In genomic region chr1:47388548-47389238, GRCh38 we compare ENCODE assay signal across 1 cellular context.
TF ChIP-seq lines count a peak whose summit lies in the region.

No MANE protein-coding gene starts in this region.

TF ChIP-seq in GM12878, 131 proteins besides CTCF, POLR2A, EP300 and RAD21 (continued from another document):
- TF ChIP-seq IRF3 (IDR thresholded peaks at IDR 0.05) (no peak), YY1 (IDR thresholded peaks at IDR 0.05; ENCODE audit: low read depth, low read length) (peak; percentile 76), IKZF1 (conservative IDR thresholded peaks at IDR 0.05) (no peak), PBX3 (IDR thresholded peaks at IDR 0.05; ENCODE audit: insufficient replicate concordance, low read depth, low read length) (peak; percentile 8), MYB (IDR thresholded peaks at IDR 0.05; ENCODE audit: borderline replicate concordance, low read depth, low read length) (no peak), GABPA (IDR thresholded peaks at IDR 0.05; ENCODE audit: low read depth) (no peak), TCF3 (IDR thresholded peaks at IDR 0.05; ENCODE audit: borderline replicate concordance, insufficient read depth, low read depth, low read length) (0 out of 2 replicates have a peak, but pooled peaks have one; percentile 18), TARDBP (IDR thresholded peaks at IDR 0.05; ENCODE audit: borderline replicate concordance) (no peak), NR2C2 (IDR thresholded peaks at IDR 0.05; ENCODE audit: borderline replicate concordance, control insufficient read depth, insufficient read length, low read depth) (no peak), TCF7 (IDR thresholded peaks at IDR 0.05; ENCODE audit: borderline replicate concordance) (no peak), FOXM1 (IDR thresholded peaks at IDR 0.05; ENCODE audit: low read depth, low read length) (no peak), POU2F2 (IDR thresholded peaks at IDR 0.05; ENCODE audit: borderline replicate concordance, low read depth, low read length) (no peak), ZNF207 (IDR thresholded peaks at IDR 0.05; ENCODE audit: borderline replicate concordance) (no peak), POLR2AphosphoS5 (IDR thresholded peaks at IDR 0.05; ENCODE audit: low read length) (no peak), ETV6 (conservative IDR thresholded peaks at IDR 0.05 in 1 of 2, IDR thresholded peaks at IDR 0.05 in 1 of 2; ENCODE audit: borderline replicate concordance in 1 of 2, low read depth in 1 of 2) (no peak), ATF7 (IDR thresholded peaks at IDR 0.05; ENCODE audit: low read depth) (no peak), TCF12 (IDR thresholded peaks at IDR 0.05; ENCODE audit: low read depth, low read length) (peak; percentile 48; the same call in 1 of the 2 replicates), SP1 (IDR thresholded peaks at IDR 0.05; ENCODE audit: low read depth, low read length) (no peak), SMC3 (IDR thresholded peaks at IDR 0.05; ENCODE audit: borderline replicate concordance, low read length) (peak; percentile 70), EZH2 (IDR thresholded peaks at IDR 0.05; ENCODE audit: borderline replicate concordance, control insufficient read depth, low read depth, low read length) (no peak)
